In genomic region chr10:119932631-119933030, GRCh38 we compare ENCODE assay signal across 18 cellular contexts. TPM values are rescaled to one million over a fixed set of nuclear protein-coding genes. Genes with fewer than 3 reads are reported as not detected.
DNase-seq lines count a peak whose midpoint lies in the region; ATAC-seq, FAIRE-seq and TF ChIP-seq lines count a peak whose summit lies in the region.
"Had no signal": no experiment of that assay in that cellular context is flagged by ENCODE, and none has a peak within 500 bp of the region (broad histone marks: within the 10 kb centered on the region; RNA-seq: fewer than 3 reads in every experiment).

No MANE protein-coding gene starts in this region.

- H3K9me3 Mint-ChIP-seq in CD4-positive, alpha-beta T cell = no peaks in the 10 kb centered on the region
- no peaks in the 10 kb centered on the region for H3K9me3 Mint-ChIP-seq in memory B cell
- H3K9me3 Mint-ChIP-seq: IgD-negative memory B cell had no signal

- H3K27me3 ChIP-seq in CD4-positive, alpha-beta T cell (ENCODE audit: control insufficient read depth, insufficient read depth, low read length) = no peaks in the 10 kb centered on the region

- intact Hi-C loops in CD4-positive, alpha-beta T cell (cut with DNase I, micrococcal nuclease) = no loop called here

- H3K27ac Mint-ChIP-seq in CD4-positive, alpha-beta T cell = peak overlapping the region; percentile 60
- H3K27ac Mint-ChIP-seq in T-helper 17 cell (peak overlapping the region; percentile 45), memory B cell (peak overlapping the region; percentile 29)
- H3K27ac Mint-ChIP-seq: IgD-negative memory B cell had no signal

- H3K36me3 Mint-ChIP-seq in CD4-positive, alpha-beta T cell (ENCODE audit: low read depth) = peaks cover 94% of the 10 kb centered on the region
- H3K36me3 Mint-ChIP-seq in T-helper 17 cell (ENCODE audit: low read depth) (peaks cover 5% of the 10 kb centered on the region), memory B cell (peaks cover 30% of the 10 kb centered on the region)

- no peaks in the 10 kb centered on the region for H3K27me3 Mint-ChIP-seq in CD4-positive, alpha-beta T cell
- no peaks in the 10 kb centered on the region for H3K27me3 Mint-ChIP-seq in T-helper 17 cell
- no peaks in the 10 kb centered on the region for H3K27me3 Mint-ChIP-seq in memory B cell
- H3K27me3 Mint-ChIP-seq: IgD-negative memory B cell had no signal

- no peak for TF ChIP-seq CTCF in CD4-positive, alpha-beta T cell (IDR thresholded peaks at IDR 0.05)

- ATAC-seq in CD4-positive, alpha-beta T cell (ENCODE audit: poor library complexity) = no peak
- ATAC-seq in T-helper 17 cell = no peak
- no peak for ATAC-seq in memory B cell (ENCODE audit: low read depth)

- no peak overlapping the region for H3K27ac ChIP-seq in CD4-positive, alpha-beta T cell (ENCODE audit: low read depth, low read length)
- H3K27ac ChIP-seq: C4-2B had no signal

- no peak overlapping the region for H3K4me3 Mint-ChIP-seq in CD4-positive, alpha-beta T cell
- H3K4me3 Mint-ChIP-seq in T-helper 17 cell (no peak overlapping the region), memory B cell (no peak overlapping the region)
- H3K4me3 Mint-ChIP-seq: IgD-negative memory B cell had no signal

- TF ChIP-seq POLR2A in GM12891 (IDR thresholded peaks at IDR 0.05; ENCODE audit: low read depth, low read length) = no peak

- FAIRE-seq in GM12891 (lab: Jason Lieb, UNC) = peak; percentile 56
- FAIRE-seq: H54, HTR-8/SVneo had no signal

- CTCF ChIA-PET in CD4-positive, alpha-beta T cell (lab: Charles Lee) = no interaction called here

- H3K4me1 Mint-ChIP-seq in CD4-positive, alpha-beta T cell (ENCODE audit: low read depth) = peaks cover 9% of the 10 kb centered on the region
- H3K4me1 Mint-ChIP-seq in T-helper 17 cell (peaks cover 9% of the 10 kb centered on the region), memory B cell (no peaks in the 10 kb centered on the region)
- H3K4me1 Mint-ChIP-seq: IgD-negative memory B cell had no signal

- no peak for DNase-seq in CD4-positive, alpha-beta T cell
- no peak for DNase-seq in GM12891 (ENCODE audit: insufficient read length, low spot score)
- no peak for DNase-seq in T-helper 17 cell
- no peak for DNase-seq in memory B cell (ENCODE audit: low spot score in 2 of 2)
- no peak for DNase-seq in superior temporal gyrus (ENCODE audit: extremely low spot score)
- no peak for DNase-seq in 8988T
- DNase-seq in D341Med (ENCODE audit: low spot score) = no peak
- DNase-seq: MM.1S, NCI-H1092, NCI-H1436 treated with DMSO at 0.1 percent for 48 hours, NCI-H2029, NCI-H526 treated with DMSO at 0.1 percent for 48 hours, Right ventricle myocardium superior had no signal

- POLR2A ChIA-PET in CD4-positive, alpha-beta T cell (lab: Charles Lee) = no interaction called here

- no peaks in the 10 kb centered on the region for H3K9me3 ChIP-seq in CD4-positive, alpha-beta T cell (ENCODE audit: control insufficient read depth, low read length)
- H3K9me3 ChIP-seq in T-helper 17 cell (ENCODE audit: control insufficient read depth, low read length, poor library complexity, severe bottlenecking) = no peaks in the 10 kb centered on the region
- H3K9me3 ChIP-seq: SK-N-SH had no signal

TF ChIP-seq in GM12891, 5 proteins besides CTCF, POLR2A, EP300 and RAD21:
- TF ChIP-seq TAF1 (IDR thresholded peaks at IDR 0.05; ENCODE audit: low read depth, low read length) (no peak), SPI1 (IDR thresholded peaks at IDR 0.05; ENCODE audit: low read depth, low read length) (no peak), POLR2AphosphoS5 (IDR thresholded peaks at IDR 0.05; ENCODE audit: low read depth, low read length) (no peak), PAX5 (IDR thresholded peaks at IDR 0.05; ENCODE audit: insufficient read depth, low read length, severe bottlenecking) (no peak), POU2F2 (IDR thresholded peaks at IDR 0.05; ENCODE audit: low read depth, low read length) (no peak)

RNA-seq across cellular contexts. Expression of gene SEC23IP, which starts 40.1 kb away (rescaled TPM):
- 10 to 100 TPM; 18.1 to 21.1 TPM for total RNA-seq in CD4-positive, alpha-beta T cell
- polyA plus RNA-seq in GM12891 (2012; ENCODE audit: low read depth, missing spikeins) = 26.1 TPM
- 10 to 100 TPM; 30.4 to 43.2 TPM for total RNA-seq in T-helper 17 cell

RNA-seq across cellular contexts. Expression of gene MCMBP, which starts 60.0 kb away (rescaled TPM):
- total RNA-seq in CD4-positive, alpha-beta T cell = 10 to 100 TPM; 14.5 to 14.6 TPM
- polyA plus RNA-seq in GM12891 (2012; ENCODE audit: low read depth, missing spikeins) = 29.4 TPM
- 10 to 100 TPM; 32.9 to 34.4 TPM for total RNA-seq in T-helper 17 cell
